Comparison of ENCODE assay signal across 22 cellular contexts in genomic region chr12:11888029-11888428, GRCh38.
DNase-seq lines count a peak whose midpoint lies in the region; ATAC-seq and TF ChIP-seq lines count a peak whose summit lies in the region.
"Had no signal": no experiment of that assay in that cellular context is flagged by ENCODE, and none has a peak within 500 bp of the region (broad histone marks: within the 10 kb centered on the region; RNA-seq: fewer than 3 reads in every experiment).

No MANE protein-coding gene starts in this region.

- H3K27ac ChIP-seq in OCI-LY1 (ENCODE audit: low read depth, low read length, poor library complexity, severe bottlenecking) (peak overlapping the region; percentile 43), foreskin keratinocyte (peak overlapping the region; percentile 67)
- H3K27ac ChIP-seq: A549, KMS-11, SJSA1 had no signal

- no peak for TF ChIP-seq CTCF in OCI-LY1 (IDR thresholded peaks at IDR 0.05; ENCODE audit: low read length)
- TF ChIP-seq CTCF in foreskin keratinocyte (conservative IDR thresholded peaks at IDR 0.05), result no peak
- TF ChIP-seq CTCF in type B pancreatic cell (conservative IDR thresholded peaks at IDR 0.05), result no peak
- no peak for TF ChIP-seq CTCF in GM10266 (IDR thresholded peaks at IDR 0.05; ENCODE audit: control insufficient read depth, insufficient read depth, low read depth, missing control alignments)

- H3K4me2 ChIP-seq in OCI-LY1 (ENCODE audit: low read length), result no peak overlapping the region
- H3K4me2 ChIP-seq: A549, KMS-11 had no signal

- DNase-seq in activated naive CD8-positive, alpha-beta T cell treated with anti-CD3 and anti-CD28 coated beads, Interleukin-2, amount 50 U/mL, for 24 hours, result no peak
- no peak for DNase-seq in activated naive CD8-positive, alpha-beta T cell treated with anti-CD3 and anti-CD28 coated beads for 36 hours
- peak; percentile 42 to 90 for DNase-seq in foreskin keratinocyte
- DNase-seq in type B pancreatic cell (ENCODE audit: extremely low spot score, unreplicated experiment), result no peak
- no peak for DNase-seq in GM10266 (ENCODE audit: extremely low spot score)
- DNase-seq in LoVo (ENCODE audit: low spot score), result no peak
- DNase-seq: CD4-positive, CD25-positive, alpha-beta regulatory T cell; COR-L47; DMS79; H7; HFFc6; MV-4-11; NCI-H1105 treated with DMSO at 0.1 percent for 48 hours; NCI-H2029 treated with DMSO at 0.1 percent for 48 hours; NCI-H345; NCI-H524; OCI-M1 had no signal

- H3K9me3 Mint-ChIP-seq in activated naive CD8-positive, alpha-beta T cell treated with anti-CD3 and anti-CD28 coated beads, Interleukin-2, amount 50 U/mL, for 24 hours, result peaks cover 4% of the 10 kb centered on the region
- H3K9me3 Mint-ChIP-seq in activated naive CD8-positive, alpha-beta T cell treated with anti-CD3 and anti-CD28 coated beads for 36 hours, result no peaks in the 10 kb centered on the region
- H3K9me3 Mint-ChIP-seq in type B pancreatic cell, result peaks cover 12% of the 10 kb centered on the region
- H3K9me3 Mint-ChIP-seq: HFFc6 had no signal

- H3K36me3 Mint-ChIP-seq in activated naive CD8-positive, alpha-beta T cell treated with anti-CD3 and anti-CD28 coated beads, Interleukin-2, amount 50 U/mL, for 24 hours (ENCODE audit: low read depth), result peaks cover 77% of the 10 kb centered on the region
- peaks cover 58% of the 10 kb centered on the region for H3K36me3 Mint-ChIP-seq in activated naive CD8-positive, alpha-beta T cell treated with anti-CD3 and anti-CD28 coated beads for 36 hours
- peaks cover 69% of the 10 kb centered on the region for H3K36me3 Mint-ChIP-seq in type B pancreatic cell

- H3K4me1 Mint-ChIP-seq in activated naive CD8-positive, alpha-beta T cell treated with anti-CD3 and anti-CD28 coated beads, Interleukin-2, amount 50 U/mL, for 24 hours, result peaks cover 15% of the 10 kb centered on the region
- H3K4me1 Mint-ChIP-seq in activated naive CD8-positive, alpha-beta T cell treated with anti-CD3 and anti-CD28 coated beads for 36 hours, result peaks cover 2% of the 10 kb centered on the region
- H3K4me1 Mint-ChIP-seq in type B pancreatic cell (ENCODE audit: unreplicated experiment), result peaks cover 6% of the 10 kb centered on the region

- H3F3A ChIP-seq in OCI-LY1 (ENCODE audit: insufficient read depth, low read length), result no peaks in the 10 kb centered on the region

- H3K27ac Mint-ChIP-seq in activated naive CD8-positive, alpha-beta T cell treated with anti-CD3 and anti-CD28 coated beads, Interleukin-2, amount 50 U/mL, for 24 hours, result no peak overlapping the region
- H3K27ac Mint-ChIP-seq in activated naive CD8-positive, alpha-beta T cell treated with anti-CD3 and anti-CD28 coated beads for 36 hours, result no peak overlapping the region
- H3K27ac Mint-ChIP-seq in type B pancreatic cell, result peak overlapping the region; percentile 37
- H3K27ac Mint-ChIP-seq: HFFc6 had no signal

- ATAC-seq in activated naive CD8-positive, alpha-beta T cell treated with anti-CD3 and anti-CD28 coated beads, Interleukin-2, amount 50 U/mL, for 24 hours, result peak; percentile 59
- peak; percentile 60 for ATAC-seq in foreskin keratinocyte
- ATAC-seq: A549, Right ventricle myocardium inferior had no signal

- no peaks in the 10 kb centered on the region for H3K9me3 ChIP-seq in OCI-LY1 (ENCODE audit: low read length)
- H3K9me3 ChIP-seq: A549, SJSA1 had no signal

- H3K27me3 ChIP-seq in OCI-LY1 (ENCODE audit: insufficient read depth, low read length), result no peaks in the 10 kb centered on the region
- no peaks in the 10 kb centered on the region for H3K27me3 ChIP-seq in foreskin keratinocyte
- H3K27me3 ChIP-seq: SJSA1 had no signal

- H3K4me1 ChIP-seq in OCI-LY1 (ENCODE audit: insufficient read depth, low read length, severe bottlenecking), result peaks cover 59% of the 10 kb centered on the region
- H3K4me1 ChIP-seq in foreskin keratinocyte, result peaks cover 28% of the 10 kb centered on the region

- no peaks in the 10 kb centered on the region for H4K20me1 ChIP-seq in OCI-LY1 (ENCODE audit: insufficient read depth, low read length)

- H3K4me3 ChIP-seq in OCI-LY1 (ENCODE audit: low read depth, low read length, poor library complexity, severe bottlenecking), result no peak overlapping the region
- H3K4me3 ChIP-seq: A549, SJSA1 had no signal

- no peaks in the 10 kb centered on the region for H3K27me3 Mint-ChIP-seq in activated naive CD8-positive, alpha-beta T cell treated with anti-CD3 and anti-CD28 coated beads, Interleukin-2, amount 50 U/mL, for 24 hours
- H3K27me3 Mint-ChIP-seq in activated naive CD8-positive, alpha-beta T cell treated with anti-CD3 and anti-CD28 coated beads for 36 hours, result no peaks in the 10 kb centered on the region
- H3K27me3 Mint-ChIP-seq in type B pancreatic cell, result no peaks in the 10 kb centered on the region
- H3K27me3 Mint-ChIP-seq: CD4-positive, CD25-positive, alpha-beta regulatory T cell had no signal

- H3K4me3 Mint-ChIP-seq in activated naive CD8-positive, alpha-beta T cell treated with anti-CD3 and anti-CD28 coated beads, Interleukin-2, amount 50 U/mL, for 24 hours, result no peak overlapping the region
- no peak overlapping the region for H3K4me3 Mint-ChIP-seq in activated naive CD8-positive, alpha-beta T cell treated with anti-CD3 and anti-CD28 coated beads for 36 hours
- no peak overlapping the region for H3K4me3 Mint-ChIP-seq in type B pancreatic cell
- H3K4me3 Mint-ChIP-seq: CD4-positive, CD25-positive, alpha-beta regulatory T cell; HFFc6 had no signal

- no peaks in the 10 kb centered on the region for H3K9me2 ChIP-seq in OCI-LY1 (ENCODE audit: low read depth, low read length)

- H3K9ac ChIP-seq in OCI-LY1 (ENCODE audit: low read length), result no peak overlapping the region
- H3K9ac ChIP-seq: KMS-11 had no signal

- no peaks in the 10 kb centered on the region for H3K79me2 ChIP-seq in OCI-LY1 (ENCODE audit: insufficient read depth, low read length)

- H2AFZ ChIP-seq in OCI-LY1 (ENCODE audit: low read length), result no peak overlapping the region

- peaks cover 4% of the 10 kb centered on the region; the same call in 1 of the 2 replicates for H3K36me3 ChIP-seq in OCI-LY1 (ENCODE audit: insufficient read depth, low read length)

Comparison
In these comparisons a context has a peak if more than half of its experiments do, and no peak if none do; other contexts are left out.
1. DNase-seq: peak in foreskin keratinocyte (2 of 2); none in activated naive CD8-positive, alpha-beta T cell treated with anti-CD3 and anti-CD28 coated beads, Interleukin-2, amount 50 U/mL, for 24 hours (single experiment), activated naive CD8-positive, alpha-beta T cell treated with anti-CD3 and anti-CD28 coated beads for 36 hours (single experiment), type B pancreatic cell (single experiment), GM10266 (single experiment) and LoVo (single experiment).